8 cellular contexts compared by ENCODE assay signal in the genomic region with DNA sequence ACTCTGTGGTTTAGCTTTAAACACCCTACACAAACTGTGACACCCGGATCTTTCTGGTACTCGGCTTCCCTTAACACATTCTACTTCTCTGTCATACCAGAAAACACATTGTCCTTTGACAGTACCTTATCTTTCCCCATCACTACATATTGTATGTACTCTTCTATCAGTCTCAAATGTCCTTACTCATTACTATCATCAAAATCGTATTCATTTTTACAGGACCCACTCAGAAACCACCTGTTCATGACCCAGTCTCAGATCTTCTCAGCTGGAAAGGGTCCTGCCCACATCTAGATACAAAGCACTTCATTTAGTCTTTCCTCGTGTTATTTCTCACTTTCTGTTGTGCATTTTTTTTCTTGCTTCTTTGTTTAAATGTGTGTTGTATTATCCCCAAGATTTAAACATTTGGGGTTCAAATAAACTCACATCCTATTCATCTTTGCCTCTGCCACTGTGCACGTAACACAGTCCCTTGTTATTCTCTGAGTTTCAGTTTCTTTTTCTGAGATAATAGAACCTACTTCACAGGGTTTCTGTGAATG. TPM values are rescaled to one million over a fixed set of nuclear protein-coding genes. Genes with fewer than 3 reads are reported as not detected.
DNase-seq lines count a peak whose midpoint lies in the region; ATAC-seq and TF ChIP-seq lines count a peak whose summit lies in the region.

No MANE protein-coding gene starts in this region.

- H3K27me3 Mint-ChIP-seq in activated naive CD4-positive, alpha-beta T cell treated with anti-CD3 and anti-CD28 coated beads, Interleukin-2, amount 50 U/mL, for 24 hours = no peaks in the 10 kb centered on the region
- no peaks in the 10 kb centered on the region for H3K27me3 Mint-ChIP-seq in activated naive CD8-positive, alpha-beta T cell treated with anti-CD3 and anti-CD28 coated beads, Interleukin-2, amount 10 ng/mL, durations not matched to agents 7 days and 5 days
- no peaks in the 10 kb centered on the region for H3K27me3 Mint-ChIP-seq in glutamatergic neuron (ENCODE audit: unreplicated experiment)

- H3K36me3 ChIP-seq in upper lobe of right lung = no peaks in the 10 kb centered on the region

- no peaks in the 10 kb centered on the region for H3K9me3 ChIP-seq in upper lobe of right lung

- POLR2A ChIA-PET in activated naive CD8-positive, alpha-beta T cell treated with anti-CD3 and anti-CD28 coated beads, Interleukin-2, amount 10 ng/mL, durations not matched to agents 7 days and 5 days (lab: Charles Lee) = interaction anchor here (0.7 to 3.4 kb wide), 9 partner anchors 9 to 203 kb away, joined by 3 to 30 read pairs (median 6); no protein-coding TSS in a partner anchor

- peak overlapping the region; percentile 96 for H3K27ac Mint-ChIP-seq in activated naive CD4-positive, alpha-beta T cell treated with anti-CD3 and anti-CD28 coated beads, Interleukin-2, amount 50 U/mL, for 24 hours
- H3K27ac Mint-ChIP-seq in activated naive CD8-positive, alpha-beta T cell treated with anti-CD3 and anti-CD28 coated beads, Interleukin-2, amount 10 ng/mL, durations not matched to agents 7 days and 5 days = peak overlapping the region; percentile 96
- no peak overlapping the region for H3K27ac Mint-ChIP-seq in glutamatergic neuron (ENCODE audit: unreplicated experiment)

- intact Hi-C loops in upper lobe of right lung (cut with DNase I) (no loop called here), left colon (cut with DNase I, micrococcal nuclease) (no loop called here)

- ATAC-seq in HG03060 (IDR thresholded peaks at IDR 0.05; ENCODE audit: low read depth, unreplicated experiment) (peak; percentile 47), upper lobe of right lung (no peak), left colon (no peak)
- peak; percentile 72 for ATAC-seq in activated naive CD8-positive, alpha-beta T cell treated with anti-CD3 and anti-CD28 coated beads, Interleukin-2, amount 10 ng/mL, durations not matched to agents 7 days and 5 days (ENCODE audit: low read depth)

- peaks cover 15% of the 10 kb centered on the region for H3K4me1 ChIP-seq in upper lobe of right lung

- peaks cover 49% of the 10 kb centered on the region for H3K4me1 Mint-ChIP-seq in activated naive CD4-positive, alpha-beta T cell treated with anti-CD3 and anti-CD28 coated beads, Interleukin-2, amount 50 U/mL, for 24 hours
- H3K4me1 Mint-ChIP-seq in activated naive CD8-positive, alpha-beta T cell treated with anti-CD3 and anti-CD28 coated beads, Interleukin-2, amount 10 ng/mL, durations not matched to agents 7 days and 5 days = peaks cover 38% of the 10 kb centered on the region
- no peaks in the 10 kb centered on the region for H3K4me1 Mint-ChIP-seq in glutamatergic neuron (ENCODE audit: low read depth, unreplicated experiment)

- no peak for DNase-seq in activated naive CD4-positive, alpha-beta T cell treated with anti-CD3 and anti-CD28 coated beads, Interleukin-2, amount 50 U/mL, for 16 hours
- no peak for DNase-seq in activated naive CD8-positive, alpha-beta T cell treated with anti-CD3 and anti-CD28 coated beads, Interleukin-2, amount 10 ng/mL, durations not matched to agents 7 days and 5 days
- DNase-seq in upper lobe of right lung (no peak), glutamatergic neuron (no peak), NCI-H510A (lab: John Stamatoyannopoulos, UW) (no peak), left colon (no peak)

- H3K4me3 Mint-ChIP-seq in activated naive CD4-positive, alpha-beta T cell treated with anti-CD3 and anti-CD28 coated beads, Interleukin-2, amount 50 U/mL, for 24 hours = peak overlapping the region; percentile 87
- peak overlapping the region; percentile 83 for H3K4me3 Mint-ChIP-seq in activated naive CD8-positive, alpha-beta T cell treated with anti-CD3 and anti-CD28 coated beads, Interleukin-2, amount 10 ng/mL, durations not matched to agents 7 days and 5 days
- H3K4me3 Mint-ChIP-seq in glutamatergic neuron (ENCODE audit: unreplicated experiment) = no peak overlapping the region

- peak overlapping the region; percentile 52 for H3K27ac ChIP-seq in upper lobe of right lung

- no peaks in the 10 kb centered on the region for H3K9me3 Mint-ChIP-seq in activated naive CD4-positive, alpha-beta T cell treated with anti-CD3 and anti-CD28 coated beads, Interleukin-2, amount 50 U/mL, for 24 hours
- H3K9me3 Mint-ChIP-seq in activated naive CD8-positive, alpha-beta T cell treated with anti-CD3 and anti-CD28 coated beads, Interleukin-2, amount 10 ng/mL, durations not matched to agents 7 days and 5 days = no peaks in the 10 kb centered on the region
- H3K9me3 Mint-ChIP-seq in glutamatergic neuron (ENCODE audit: unreplicated experiment) = peaks cover 1% of the 10 kb centered on the region

- H3K4me3 ChIP-seq in upper lobe of right lung = peak overlapping the region; percentile 23

- no peaks in the 10 kb centered on the region for H3K36me3 Mint-ChIP-seq in activated naive CD4-positive, alpha-beta T cell treated with anti-CD3 and anti-CD28 coated beads, Interleukin-2, amount 50 U/mL, for 24 hours
- no peaks in the 10 kb centered on the region for H3K36me3 Mint-ChIP-seq in activated naive CD8-positive, alpha-beta T cell treated with anti-CD3 and anti-CD28 coated beads, Interleukin-2, amount 10 ng/mL, durations not matched to agents 7 days and 5 days
- H3K36me3 Mint-ChIP-seq in glutamatergic neuron (ENCODE audit: unreplicated experiment) = no peaks in the 10 kb centered on the region

- TF ChIP-seq CTCF in upper lobe of right lung (IDR thresholded peaks at IDR 0.05) = no peak
- TF ChIP-seq CTCF in glutamatergic neuron (IDR thresholded peaks at IDR 0.05; ENCODE audit: partially characterized antibody, unreplicated experiment) = no peak

- no peaks in the 10 kb centered on the region for H3K27me3 ChIP-seq in upper lobe of right lung

RNA-seq across cellular contexts. Expression of a gene that starts 27.7 kb away (rescaled TPM):
- total RNA-seq in activated naive CD8-positive, alpha-beta T cell treated with anti-CD3 and anti-CD28 coated beads, Interleukin-2, amount 10 ng/mL, durations not matched to agents 7 days and 5 days = not detected
- total RNA-seq in upper lobe of right lung (50.7 TPM), glutamatergic neuron (ENCODE audit: unreplicated experiment) (0.20 TPM), left colon (10 to 100 TPM in 1 of 2 donors, 1 to 10 TPM in 1; 8.3 to 15.2 TPM)

Comparison
In these comparisons a context has a peak if more than half of its experiments do, and no peak if none do; other contexts are left out.
1. ATAC-seq: peak in HG03060 (single experiment) and activated naive CD8-positive, alpha-beta T cell treated with anti-CD3 and anti-CD28 coated beads, Interleukin-2, amount 10 ng/mL, durations not matched to agents 7 days and 5 days (single experiment); none in upper lobe of right lung (single experiment) and left colon (single experiment).